12 cellular contexts compared by ENCODE assay signal in the genomic region with DNA sequence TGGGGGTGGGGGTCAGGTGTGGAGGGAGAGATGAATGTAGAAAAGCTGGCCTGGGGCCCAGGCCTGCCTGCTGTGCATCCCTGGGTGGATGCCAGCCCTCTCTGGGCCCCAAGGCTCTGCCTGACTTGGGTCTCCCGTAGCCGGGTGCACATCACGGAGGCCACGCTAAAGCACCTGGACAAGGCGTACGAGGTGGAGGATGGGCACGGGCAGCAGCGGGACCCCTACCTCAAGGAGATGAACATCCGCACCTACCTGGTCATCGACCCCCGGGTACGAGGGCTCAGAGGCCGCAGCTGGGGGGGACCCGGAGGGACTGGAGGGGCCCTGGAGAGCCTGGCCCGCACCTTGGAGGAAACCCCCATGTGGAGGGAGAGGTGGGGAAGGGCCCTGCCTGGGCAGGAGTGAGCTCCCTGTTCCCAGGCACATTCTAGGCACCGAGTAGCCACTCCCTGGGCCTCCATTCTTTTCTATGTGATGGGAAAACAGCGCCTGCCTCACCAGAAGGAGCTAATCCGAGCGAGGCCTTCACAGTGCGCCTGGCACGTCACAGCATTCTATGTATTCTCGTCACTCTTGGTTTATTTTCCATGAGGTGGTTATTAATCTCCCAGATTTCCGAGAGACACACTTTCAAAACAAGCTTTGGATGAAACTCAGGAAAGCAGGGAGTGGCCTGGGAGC. TPM values are rescaled to one million over a fixed set of nuclear protein-coding genes. Genes with fewer than 3 reads are reported as not detected.
DNase-seq lines count a peak whose midpoint lies in the region; TF ChIP-seq lines count a peak whose summit lies in the region.
"Had no signal": no experiment of that assay in that cellular context is flagged by ENCODE, and none has a peak within 500 bp of the region (broad histone marks: within the 10 kb centered on the region; RNA-seq: fewer than 3 reads in every experiment).

No MANE protein-coding gene starts in this region.

- peak overlapping the region; percentile 95 for H2BK12ac ChIP-seq in trophoblast cell (ENCODE audit: low read length)

- no peaks in the 10 kb centered on the region for H3K27me3 ChIP-seq in ACC112 (ENCODE audit: insufficient read depth, low read length)
- H3K27me3 ChIP-seq in esophagus squamous epithelium, result no peaks in the 10 kb centered on the region
- no peaks in the 10 kb centered on the region for H3K27me3 ChIP-seq in trophoblast cell (ENCODE audit: insufficient read depth, low read length)
- H3K27me3 ChIP-seq: dorsolateral prefrontal cortex had no signal

- peak overlapping the region; percentile 84 for H2BK120ac ChIP-seq in trophoblast cell (ENCODE audit: insufficient read depth, low read length, poor library complexity)

- peak overlapping the region; percentile 64 for H3K4ac ChIP-seq in trophoblast cell (ENCODE audit: low read depth, low read length)

- H3K14ac ChIP-seq in trophoblast cell (ENCODE audit: low read length), result peak overlapping the region; percentile 83

- H3K4me3 ChIP-seq in ACC112 (ENCODE audit: low read depth, low read length) (no peak overlapping the region), esophagus squamous epithelium (peak overlapping the region in 1 of 4 donors; percentile 18), trophoblast cell (ENCODE audit: low read depth, low read length) (no peak overlapping the region)
- H3K4me3 ChIP-seq: dorsolateral prefrontal cortex had no signal

- H3K36me3 ChIP-seq in ACC112 (ENCODE audit: insufficient read depth, low read length), result no peaks in the 10 kb centered on the region
- H3K36me3 ChIP-seq in esophagus squamous epithelium, result peaks cover 0 to 84% (median 0%) of the 10 kb centered on the region in 3 donors
- no peaks in the 10 kb centered on the region for H3K36me3 ChIP-seq in trophoblast cell (ENCODE audit: control insufficient read depth in 1 of 2, insufficient read depth in 2 of 2, low read length in 2 of 2)

- no peaks in the 10 kb centered on the region for H3K9me3 ChIP-seq in esophagus squamous epithelium
- H3K9me3 ChIP-seq in trophoblast cell (ENCODE audit: insufficient read depth, low read depth, low read length), result peaks cover 3% of the 10 kb centered on the region

- H3K18ac ChIP-seq in trophoblast cell (ENCODE audit: low read length), result peak overlapping the region; percentile 81

- 78 to 82% methylated on average over 8 to 20 of the region's 23 CpGs for WGBS in esophagus squamous epithelium, 2 donors
- WGBS in trophoblast cell (ENCODE audit: extremely low coverage, insufficient coverage, insufficient read length), result no CpG with 5 or more reads among the region's 23 CpGs

- H3K36me3 Mint-ChIP-seq in HFFc6 (ENCODE audit: low read depth), result no peaks in the 10 kb centered on the region
- H3K36me3 Mint-ChIP-seq: CD4-positive, CD25-positive, alpha-beta regulatory T cell had no signal

- intact Hi-C loops in esophagus squamous epithelium (cut with DNase I), result no loop called here

- H3K4me2 ChIP-seq in trophoblast cell (ENCODE audit: low read length), result no peak overlapping the region

- H3K4me1 ChIP-seq in ACC112 (ENCODE audit: control insufficient read depth, insufficient read depth, low read length, unreplicated experiment) (peaks cover 27% of the 10 kb centered on the region), esophagus squamous epithelium (peaks cover 12 to 42% (median 16%) of the 10 kb centered on the region in 3 donors), trophoblast cell (ENCODE audit: control insufficient read depth in 1 of 2, insufficient read depth in 2 of 2, low read length in 2 of 2) (peaks cover 19 to 23% of the 10 kb centered on the region in 2 experiments)

- peaks cover 15% of the 10 kb centered on the region for H3K4me1 Mint-ChIP-seq in HFFc6 (ENCODE audit: low read depth)
- H3K4me1 Mint-ChIP-seq: CD4-positive, CD25-positive, alpha-beta regulatory T cell had no signal

- H3K4me3 Mint-ChIP-seq in HFFc6, result no peak overlapping the region
- H3K4me3 Mint-ChIP-seq: CD4-positive, CD25-positive, alpha-beta regulatory T cell had no signal

- H4K8ac ChIP-seq in trophoblast cell (ENCODE audit: low read depth, low read length), result peak overlapping the region; percentile 73

- H4K91ac ChIP-seq in trophoblast cell (ENCODE audit: low read depth, low read length), result peak overlapping the region; percentile 96

- no peaks in the 10 kb centered on the region for H3K79me2 ChIP-seq in ACC112 (ENCODE audit: control insufficient read depth, insufficient read depth, low read length, unreplicated experiment)
- H3K79me2 ChIP-seq in trophoblast cell (ENCODE audit: control insufficient read depth, insufficient read depth, low read length, poor library complexity), result peaks cover 4% of the 10 kb centered on the region

- H2AFZ ChIP-seq in ACC112 (ENCODE audit: low read length, unreplicated experiment) (no peak overlapping the region), trophoblast cell (ENCODE audit: insufficient read depth, low read length, poor library complexity) (peak overlapping the region; percentile 30)

- no peak for TF ChIP-seq POLR2A in esophagus squamous epithelium (IDR thresholded peaks at IDR 0.05)

- H3K9me3 Mint-ChIP-seq in HFFc6, result no peaks in the 10 kb centered on the region
- H3K9me3 Mint-ChIP-seq: CD4-positive, CD25-positive, alpha-beta regulatory T cell had no signal

- H3K9ac ChIP-seq in trophoblast cell (ENCODE audit: low read length), result no peak overlapping the region

- peak overlapping the region; percentile 61 for H3K27ac ChIP-seq in ACC112 (ENCODE audit: low read depth, low read length)
- H3K27ac ChIP-seq in esophagus squamous epithelium, result peak overlapping the region; percentile 51 to 79 (median 74)
- H3K27ac ChIP-seq in trophoblast cell (ENCODE audit: low read depth, low read length), result peak overlapping the region; percentile 64
- H3K27ac ChIP-seq: dorsolateral prefrontal cortex had no signal

- H2AK5ac ChIP-seq in trophoblast cell (ENCODE audit: low read length), result peak overlapping the region; percentile 93

- peak overlapping the region; percentile 35 for H4K12ac ChIP-seq in trophoblast cell (ENCODE audit: low read depth, low read length)

- peaks cover 13% of the 10 kb centered on the region for H3K79me1 ChIP-seq in trophoblast cell (ENCODE audit: low read length)

- DNase-seq in HFFc6 (no peak), esophagus squamous epithelium (lab: John Stamatoyannopoulos, UW) (no peak), trophoblast cell (peak; percentile 59 to 72), NCI-H2227 (lab: John Stamatoyannopoulos, UW; ENCODE audit: unreplicated experiment) (no peak), NCI-H526 treated with DMSO at 0.1 percent for 48 hours (lab: John Stamatoyannopoulos, UW) (no peak), NCI-H1417 treated with DMSO at 0.1 percent for 48 hours (lab: John Stamatoyannopoulos, UW) (no peak), ACHN (no peak)
- DNase-seq: amniotic stem cell; CD4-positive, CD25-positive, alpha-beta regulatory T cell; NCI-H82 had no signal

- H3K27me3 Mint-ChIP-seq in HFFc6 (ENCODE audit: insufficient read depth), result no peaks in the 10 kb centered on the region
- H3K27me3 Mint-ChIP-seq: CD4-positive, CD25-positive, alpha-beta regulatory T cell had no signal

- peak overlapping the region; percentile 80 for H2BK5ac ChIP-seq in trophoblast cell (ENCODE audit: low read depth, low read length, poor library complexity)

- in situ Hi-C loops in ACHN (cut with HindIII; ENCODE audit: low pct_ligation_motif_present, low pct_unique_long_range_greater_than_20kb, low sequenced_read_pairs), result no loop called here

- TF ChIP-seq CTCF in HFFc6 (IDR thresholded peaks at IDR 0.05), result no peak
- TF ChIP-seq CTCF in esophagus squamous epithelium (IDR thresholded peaks at IDR 0.05), result no peak

- peak overlapping the region; percentile 72 for H3K27ac Mint-ChIP-seq in HFFc6

- H3K23ac ChIP-seq in trophoblast cell (ENCODE audit: low read length), result no peak overlapping the region

RNA-seq across cellular contexts. Expression of gene ADCY7, which starts 34.7 kb away (rescaled TPM):
- total RNA-seq in HFFc6 (2021; fragmentation: NEBNext Ultra II Directional; extraction: Animal tissue kit (Norgen Biotek cat#: 25700)), result 10 to 100 TPM; 32.7 to 48.1 (median 41.9) TPM
- 10 to 100 TPM; 21.2 to 23.9 (median 23.3) TPM for total RNA-seq in esophagus squamous epithelium
- polyA plus RNA-seq in trophoblast cell (2013), result 5.7 and 6.0 TPM in 2 replicates

Comparison
In these comparisons a context has a peak if more than half of its experiments do, and no peak if none do; other contexts are left out.
1. DNase-seq: peak in trophoblast cell (2 of 2); none in HFFc6 (single experiment), esophagus squamous epithelium (single experiment), NCI-H2227 (single experiment), NCI-H526 treated with DMSO at 0.1 percent for 48 hours (single experiment), NCI-H1417 treated with DMSO at 0.1 percent for 48 hours (single experiment) and ACHN (single experiment).
2. Peak in every context shown above with its lines, with median percentiles within 50 percentile points of each other: H3K27ac ChIP-seq.